8 cellular contexts compared by ENCODE assay signal in the genomic region with DNA sequence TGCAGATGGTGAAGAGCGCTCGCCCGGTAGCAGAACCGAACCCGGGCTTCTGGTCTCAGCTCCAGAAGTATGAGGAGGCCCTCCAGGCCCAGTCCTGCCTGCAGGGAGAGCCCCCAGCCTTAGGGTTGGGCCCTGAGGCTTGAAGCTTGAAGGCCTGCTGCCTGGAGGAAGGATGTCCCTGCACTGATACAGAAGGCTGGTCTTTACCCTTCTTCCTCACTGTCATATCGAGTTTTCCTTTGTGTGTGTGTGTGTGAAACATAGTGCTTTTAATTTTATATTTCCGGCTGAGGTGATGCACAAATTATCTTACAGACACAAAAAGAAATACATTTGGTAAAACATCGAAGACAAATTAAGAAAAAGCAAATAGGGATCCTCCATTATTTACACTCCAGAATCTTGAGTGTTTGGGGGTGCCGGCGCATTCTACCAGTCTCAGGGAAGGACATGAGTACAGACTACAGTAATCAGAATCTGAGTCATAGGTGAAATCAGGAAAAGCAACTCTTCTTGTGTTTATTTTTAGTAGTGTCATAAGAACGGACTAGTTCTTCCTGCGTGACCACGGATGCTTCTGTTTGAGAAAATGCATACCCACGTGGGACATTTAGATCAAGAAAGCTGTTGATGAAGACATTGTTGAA. TPM values are rescaled to one million over a fixed set of nuclear protein-coding genes. Genes with fewer than 3 reads are reported as not detected.
A peak's percentile ranks its signal among the peaks of the same experiment; 100 is the strongest.
DNase-seq lines count a peak whose midpoint lies in the region; ATAC-seq, FAIRE-seq and TF ChIP-seq lines count a peak whose summit lies in the region.

No MANE protein-coding gene starts in this region.

- no peak overlapping the region for H3K14ac ChIP-seq in H1 (ENCODE audit: insufficient read length)

- TF ChIP-seq CTCF in HFF-Myc (IDR thresholded peaks at IDR 0.05; ENCODE audit: low read depth, low read length, missing control alignments): no peak
- TF ChIP-seq CTCF in H1 (IDR thresholded peaks at IDR 0.05; ENCODE audit: control extremely low read depth in 1 of 3, insufficient read depth in 1 of 3, low read depth in 1 of 3, low read length in 3 of 3): no peak

- peaks cover 0 to 3% (median 0%) of the 10 kb centered on the region in 3 donors for H3K27me3 Mint-ChIP-seq in naive B cell

- H3K9me3 Mint-ChIP-seq in naive B cell: no peaks in the 10 kb centered on the region

- no peak overlapping the region for H2AK5ac ChIP-seq in H1 (ENCODE audit: low read depth, low read length)

- peak; percentile 66 for DNase-seq in EL
- no peak for DNase-seq in HFF-Myc (ENCODE audit: extremely low read depth, low read depth)
- peak; percentile 55 for DNase-seq in SIG-M5 (lab: John Stamatoyannopoulos, UW)
- DNase-seq in H1 (ENCODE audit: low read depth in 1 of 2, low spot score in 2 of 2): peak in 1 of 2 experiments; percentile 29
- DNase-seq in naive B cell: no peak
- DNase-seq in GDM1 (lab: John Stamatoyannopoulos, UW): no peak
- DNase-seq in hippocampal formation (lab: John Stamatoyannopoulos, UW): no peak

- H3K79me2 ChIP-seq in H1 (ENCODE audit: control insufficient read depth in 1 of 2, insufficient read depth in 2 of 2, low read length in 2 of 2): no peaks in the 10 kb centered on the region

- H3K56ac ChIP-seq in H1 (replicated peaks; ENCODE audit: insufficient read length, low read depth, low read length): no peak overlapping the region

- no peaks in the 10 kb centered on the region for H3K79me1 ChIP-seq in H1 (ENCODE audit: low read depth, low read length)

- H3K36me3 Mint-ChIP-seq in naive B cell: no peaks in the 10 kb centered on the region

- CTCF ChIA-PET in H1 (lab: Charles Lee; ENCODE audit: partially characterized antibody): interaction anchor here (0.7 to 1.3 kb wide), 3 partner anchors 25 to 61 kb away, joined by 3 to 5 read pairs (median 3); partner anchors contain the start of gene CAPN10

- no peak overlapping the region for H3K4ac ChIP-seq in H1 (replicated peaks; ENCODE audit: insufficient read length, low read depth, low read length)

- H3K4me3 Mint-ChIP-seq in naive B cell: peak overlapping the region; percentile 82 to 94 (median 88)

- H4K91ac ChIP-seq in H1 (replicated peaks; ENCODE audit: insufficient read length, low read length): peak overlapping the region; percentile 62

- H3K27me3 ChIP-seq in H1 (replicated peaks in 1 of 4; ENCODE audit: control insufficient read depth in 3 of 4, extremely low read depth in 1 of 4, insufficient read depth in 3 of 4, low read length in 3 of 4): peaks cover 3 to 31% (median 22%) of the 10 kb centered on the region in 4 experiments

- H2BK5ac ChIP-seq in H1 (ENCODE audit: low read depth, low read length): no peak overlapping the region

- H3K4me3 ChIP-seq in HFF-Myc (replicated peaks; ENCODE audit: low read depth, low read length): peak overlapping the region; percentile 76
- peak overlapping the region; percentile 44 to 88 (median 63) for H3K4me3 ChIP-seq in H1 (ENCODE audit: extremely low read depth in 1 of 4, insufficient read depth in 2 of 4, low read depth in 3 of 4, low read length in 4 of 4)

- TF ChIP-seq RAD21 in H1 (IDR thresholded peaks at IDR 0.05 in 1 of 2, conservative IDR thresholded peaks at IDR 0.05 in 1 of 2; ENCODE audit: low read depth in 2 of 2, low read length in 2 of 2): no peak

- H3K36me3 ChIP-seq in H1 (ENCODE audit: control insufficient read depth in 2 of 4, insufficient read depth in 4 of 4, low read length in 3 of 4): no peaks in the 10 kb centered on the region; a peak in 1 of 8 replicates

- H3K18ac ChIP-seq in H1 (ENCODE audit: extremely low read depth, low read length): no peak overlapping the region; the same call in 1 of the 2 replicates

- peak overlapping the region; percentile 82 to 84 for H3K4me2 ChIP-seq in H1 (ENCODE audit: insufficient read depth in 1 of 2, low read depth in 2 of 2, low read length in 2 of 2)

- H3K23me2 ChIP-seq in H1 (ENCODE audit: low read depth, low read length): peaks cover 6% of the 10 kb centered on the region; the same call in 1 of the 2 replicates

- H2BK20ac ChIP-seq in H1 (ENCODE audit: low read length): no peak overlapping the region

- no peak overlapping the region for H2BK15ac ChIP-seq in H1 (ENCODE audit: low read length)

- no peak overlapping the region for H4K5ac ChIP-seq in H1 (ENCODE audit: insufficient read length, low read depth, low read length)

- peaks cover 52 to 74% (median 57%) of the 10 kb centered on the region in 3 donors for H3K4me1 Mint-ChIP-seq in naive B cell

- H2BK120ac ChIP-seq in H1 (replicated peaks; ENCODE audit: low read depth, low read length): no peak overlapping the region

- peak overlapping the region in 2 of 4 experiments; percentile 26 to 56; a peak in 4 of 7 replicates for H3K9ac ChIP-seq in H1 (replicated peaks in 1 of 4; ENCODE audit: extremely low read depth in 1 of 4, low read depth in 3 of 4, low read length in 3 of 4)

- no peak for TF ChIP-seq EP300 in H1 (IDR thresholded peaks at IDR 0.05; ENCODE audit: borderline replicate concordance in 1 of 2, low read depth in 2 of 2, low read length in 2 of 2)

- H3K27ac ChIP-seq in H1 (ENCODE audit: low read depth, low read length): no peak overlapping the region

- H2AFZ ChIP-seq in H1 (ENCODE audit: low read length): peak overlapping the region; percentile 88; the same call in 1 of the 2 replicates

- H4K8ac ChIP-seq in H1 (ENCODE audit: extremely low read depth, insufficient read depth, low read length): no peak overlapping the region

- FAIRE-seq in H1 (lab: Jason Lieb, UNC): no peak

- TF ChIP-seq POLR2A in H1 (IDR thresholded peaks at IDR 0.05; ENCODE audit: control extremely low read depth in 1 of 2, low read depth in 2 of 2, low read length in 2 of 2): no peak

- H4K20me1 ChIP-seq in H1 (replicated peaks in 1 of 2; ENCODE audit: control insufficient read depth in 1 of 2, insufficient read depth in 2 of 2, low read length in 2 of 2): peaks cover 0 to 4% of the 10 kb centered on the region in 2 experiments

- H3K4me1 ChIP-seq in H1 (replicated peaks in 1 of 4; ENCODE audit: control insufficient read depth in 3 of 4, insufficient read depth in 4 of 4, low read length in 3 of 4): peaks cover 0 to 25% (median 18%) of the 10 kb centered on the region in 4 experiments; a peak in 6 of 7 replicates

- no peak overlapping the region for H3K23ac ChIP-seq in H1 (ENCODE audit: insufficient read length)

- H2BK12ac ChIP-seq in H1 (ENCODE audit: low read depth, low read length): no peak overlapping the region

- POLR2A ChIA-PET in H1 (lab: Charles Lee; ENCODE audit: partially characterized antibody): interaction anchor here (1.1 to 1.3 kb wide), 4 partner anchors 11 to 25 kb away, joined by 3 to 6 read pairs (median 3); partner anchors contain the start of gene CAPN10

- H3K9me3 ChIP-seq in H1 (ENCODE audit: insufficient read depth in 2 of 2, low read depth in 1 of 2, low read length in 1 of 2): no peaks in the 10 kb centered on the region

- ATAC-seq in naive B cell (ENCODE audit: low read depth in 2 of 2) (peak; percentile 6 to 7), HG03196 (IDR thresholded peaks at IDR 0.05; ENCODE audit: unreplicated experiment) (no peak)

- peak overlapping the region; percentile 93 to 98 (median 96) for H3K27ac Mint-ChIP-seq in naive B cell

- WGBS in H1 (ENCODE audit: extremely low coverage in 1 of 2, insufficient coverage in 1 of 2, insufficient read length in 1 of 2, insufficient replicate concordance in 2 of 2, low coverage in 1 of 2, low lambda C conversion rate in 2 of 2, missing lambda C conversion rate in 1 of 2), 2 experiments: 47% methylated on average over 14 of the region's 14 CpGs; no CpG with 5 or more reads in 1 of the 2 experiments

RNA-seq across cellular contexts. Expression of gene DUSP28, which starts 1.3 kb away (rescaled TPM):
- 1.3 and 2.1 TPM in 2 replicates for total RNA-seq in H1 (2021; fragmentation: NEBNext Ultra II Directional; extraction: Animal tissue kit (Norgen Biotek cat#: 25700))
- polyA plus RNA-seq in H1 (2011; rRNA removed): 2.3 and 3.3 TPM in 2 replicates
- 2.8 TPM for polyA plus RNA-seq in H1 (2011; cell fraction: cytosol; rRNA removed)
- 2.2 TPM for polyA plus RNA-seq in H1 (2011; cell fraction: nucleus; rRNA removed)
- 1.6 to 2.9 TPM (median 1.9 TPM) in 4 replicates for polyA plus RNA-seq in H1 (2012, experiment 1 of 2)
- 2.8 TPM for polyA plus RNA-seq in H1 (2012, experiment 2 of 2)
- 1.5 TPM for polyA plus RNA-seq in H1 (2013, experiment 1 of 2)
- polyA plus RNA-seq in H1 (2013, experiment 2 of 2): 1.8 TPM
- 1.1 and 4.7 TPM in 2 replicates for polyA minus RNA-seq in H1 (2011; rRNA and poly(A)+ RNA removed)
- 0.88 TPM for polyA minus RNA-seq in H1 (2011; cell fraction: cytosol; rRNA and poly(A)+ RNA removed)
- polyA minus RNA-seq in H1 (2011; cell fraction: nucleus; rRNA and poly(A)+ RNA removed): 7.1 TPM
- 10 to 100 TPM; 20.5 to 39.0 (median 24.7) TPM for polyA plus RNA-seq in naive B cell (ENCODE audit: low read depth in 6 of 6)

RNA-seq across cellular contexts. Expression of gene ANKMY1, which starts 3.7 kb away (rescaled TPM):
- total RNA-seq in H1 (2021; fragmentation: NEBNext Ultra II Directional; extraction: Animal tissue kit (Norgen Biotek cat#: 25700)): 4.5 and 5.4 TPM in 2 replicates
- 4.8 and 6.4 TPM in 2 replicates for polyA plus RNA-seq in H1 (2011; rRNA removed)
- polyA plus RNA-seq in H1 (2011; cell fraction: cytosol; rRNA removed): 5.1 TPM
- polyA plus RNA-seq in H1 (2011; cell fraction: nucleus; rRNA removed): 10.3 TPM
- polyA plus RNA-seq in H1 (2012, experiment 1 of 2): 3.3 to 4.5 TPM (median 4.0 TPM) in 4 replicates
- 4.1 TPM for polyA plus RNA-seq in H1 (2012, experiment 2 of 2)
- polyA plus RNA-seq in H1 (2013, experiment 1 of 2): 1.4 TPM
- 2.1 TPM for polyA plus RNA-seq in H1 (2013, experiment 2 of 2)
- 8.1 and 10.0 TPM in 2 replicates for polyA minus RNA-seq in H1 (2011; rRNA and poly(A)+ RNA removed)
- polyA minus RNA-seq in H1 (2011; cell fraction: cytosol; rRNA and poly(A)+ RNA removed): 3.9 TPM
- 15.7 TPM for polyA minus RNA-seq in H1 (2011; cell fraction: nucleus; rRNA and poly(A)+ RNA removed)
- 10 to 100 TPM in 2 of 6 donors, 1 to 10 TPM in 4; 5.8 to 21.1 (median 8.9) TPM for polyA plus RNA-seq in naive B cell (ENCODE audit: low read depth in 6 of 6)

RNA-seq across cellular contexts. Expression of gene RNPEPL1, which starts 6.8 kb away (rescaled TPM):
- 11.3 and 11.7 TPM in 2 replicates for total RNA-seq in H1 (2021; fragmentation: NEBNext Ultra II Directional; extraction: Animal tissue kit (Norgen Biotek cat#: 25700))
- 9.0 and 13.5 TPM in 2 replicates for polyA plus RNA-seq in H1 (2011; rRNA removed)
- 7.2 TPM for polyA plus RNA-seq in H1 (2011; cell fraction: cytosol; rRNA removed)
- 23.2 TPM for polyA plus RNA-seq in H1 (2011; cell fraction: nucleus; rRNA removed)
- 7.1 to 11.6 TPM (median 11.6 TPM) in 4 replicates for polyA plus RNA-seq in H1 (2012, experiment 1 of 2)
- polyA plus RNA-seq in H1 (2012, experiment 2 of 2): 12.3 TPM
- polyA plus RNA-seq in H1 (2013, experiment 1 of 2): 7.8 TPM
- polyA plus RNA-seq in H1 (2013, experiment 2 of 2): 8.7 TPM
- polyA minus RNA-seq in H1 (2011; rRNA and poly(A)+ RNA removed): 3.0 and 3.4 TPM in 2 replicates
- polyA minus RNA-seq in H1 (2011; cell fraction: cytosol; rRNA and poly(A)+ RNA removed): 11.2 TPM
- 10.5 TPM for polyA minus RNA-seq in H1 (2011; cell fraction: nucleus; rRNA and poly(A)+ RNA removed)
- polyA plus RNA-seq in naive B cell (ENCODE audit: low read depth in 6 of 6): 10 to 100 TPM; 15.6 to 44.3 (median 28.3) TPM

RNA-seq across cellular contexts. Expression of gene CAPN10, which starts 25.1 kb away (rescaled TPM):
- total RNA-seq in H1 (2021; fragmentation: NEBNext Ultra II Directional; extraction: Animal tissue kit (Norgen Biotek cat#: 25700)): 39.8 and 40.7 TPM in 2 replicates
- 30.7 and 44.5 TPM in 2 replicates for polyA plus RNA-seq in H1 (2011; rRNA removed)
- polyA plus RNA-seq in H1 (2011; cell fraction: cytosol; rRNA removed): 44.8 TPM
- polyA plus RNA-seq in H1 (2011; cell fraction: nucleus; rRNA removed): 302 TPM
- polyA plus RNA-seq in H1 (2012, experiment 1 of 2): 32.9 to 47.0 TPM (median 38.8 TPM) in 4 replicates
- 20.9 TPM for polyA plus RNA-seq in H1 (2012, experiment 2 of 2)
- 23.2 TPM for polyA plus RNA-seq in H1 (2013, experiment 1 of 2)
- polyA plus RNA-seq in H1 (2013, experiment 2 of 2): 19.7 TPM
- polyA minus RNA-seq in H1 (2011; rRNA and poly(A)+ RNA removed): 12.4 and 12.5 TPM in 2 replicates
- 21.1 TPM for polyA minus RNA-seq in H1 (2011; cell fraction: cytosol; rRNA and poly(A)+ RNA removed)
- polyA minus RNA-seq in H1 (2011; cell fraction: nucleus; rRNA and poly(A)+ RNA removed): 62.2 TPM
- polyA plus RNA-seq in naive B cell (ENCODE audit: low read depth in 6 of 6): 10 to 100 TPM in 1 of 6 donors, 1 to 10 TPM in 5; 1.4 to 19.0 (median 7.5) TPM

Comparison
In these comparisons a context has a peak if more than half of its experiments do, and no peak if none do; other contexts are left out.
1. DNase-seq: peak in EL (single experiment) and SIG-M5 (single experiment); none in HFF-Myc (single experiment), naive B cell (single experiment), GDM1 (single experiment) and hippocampal formation (0 of 2).